ENCODE assay signal across 1 cellular context in the genomic region with DNA sequence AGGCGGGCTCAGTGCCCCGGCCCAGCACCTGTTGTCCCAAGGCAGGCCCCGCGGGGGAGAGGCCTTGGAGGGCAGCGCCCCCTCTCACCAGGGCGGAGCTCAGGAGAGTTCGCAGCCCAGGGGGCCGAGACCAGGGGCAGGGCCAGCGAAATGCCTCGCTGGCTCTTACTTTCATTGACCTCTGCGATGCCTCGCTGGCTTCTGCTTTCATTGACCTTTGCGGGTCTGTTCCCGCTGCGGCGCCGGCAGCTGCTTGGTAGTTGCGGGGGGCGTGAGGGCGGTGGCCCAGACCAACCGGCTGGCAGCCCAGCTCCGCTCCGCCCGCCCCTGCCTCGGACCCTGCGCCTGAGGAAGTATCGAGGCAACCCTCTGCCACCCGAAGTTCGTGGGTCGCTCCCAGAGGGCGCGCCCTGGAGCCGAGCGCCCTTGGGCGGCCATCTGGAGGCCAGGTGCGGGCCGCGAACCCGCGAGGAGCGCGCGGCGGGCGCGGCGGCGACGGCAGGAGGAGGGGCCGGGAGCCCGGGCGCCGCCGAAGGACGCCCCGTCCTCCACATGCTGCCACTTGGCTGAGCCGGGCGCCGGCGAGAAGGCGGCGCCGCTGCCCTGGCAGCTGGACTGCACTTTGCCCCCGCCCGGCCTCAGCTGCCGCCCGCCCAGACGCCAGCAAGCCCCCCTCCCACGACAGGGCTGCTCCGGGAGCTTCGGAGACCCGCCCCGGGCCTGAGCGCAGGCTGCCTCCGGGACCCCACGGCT.
TF ChIP-seq lines count a peak whose summit lies in the region.

No MANE protein-coding gene starts in this region.

TF ChIP-seq in HepG2, 621 proteins besides CTCF, POLR2A, EP300 and RAD21 (continued from another document and continues in another):
- TF ChIP-seq, protein P1, sequence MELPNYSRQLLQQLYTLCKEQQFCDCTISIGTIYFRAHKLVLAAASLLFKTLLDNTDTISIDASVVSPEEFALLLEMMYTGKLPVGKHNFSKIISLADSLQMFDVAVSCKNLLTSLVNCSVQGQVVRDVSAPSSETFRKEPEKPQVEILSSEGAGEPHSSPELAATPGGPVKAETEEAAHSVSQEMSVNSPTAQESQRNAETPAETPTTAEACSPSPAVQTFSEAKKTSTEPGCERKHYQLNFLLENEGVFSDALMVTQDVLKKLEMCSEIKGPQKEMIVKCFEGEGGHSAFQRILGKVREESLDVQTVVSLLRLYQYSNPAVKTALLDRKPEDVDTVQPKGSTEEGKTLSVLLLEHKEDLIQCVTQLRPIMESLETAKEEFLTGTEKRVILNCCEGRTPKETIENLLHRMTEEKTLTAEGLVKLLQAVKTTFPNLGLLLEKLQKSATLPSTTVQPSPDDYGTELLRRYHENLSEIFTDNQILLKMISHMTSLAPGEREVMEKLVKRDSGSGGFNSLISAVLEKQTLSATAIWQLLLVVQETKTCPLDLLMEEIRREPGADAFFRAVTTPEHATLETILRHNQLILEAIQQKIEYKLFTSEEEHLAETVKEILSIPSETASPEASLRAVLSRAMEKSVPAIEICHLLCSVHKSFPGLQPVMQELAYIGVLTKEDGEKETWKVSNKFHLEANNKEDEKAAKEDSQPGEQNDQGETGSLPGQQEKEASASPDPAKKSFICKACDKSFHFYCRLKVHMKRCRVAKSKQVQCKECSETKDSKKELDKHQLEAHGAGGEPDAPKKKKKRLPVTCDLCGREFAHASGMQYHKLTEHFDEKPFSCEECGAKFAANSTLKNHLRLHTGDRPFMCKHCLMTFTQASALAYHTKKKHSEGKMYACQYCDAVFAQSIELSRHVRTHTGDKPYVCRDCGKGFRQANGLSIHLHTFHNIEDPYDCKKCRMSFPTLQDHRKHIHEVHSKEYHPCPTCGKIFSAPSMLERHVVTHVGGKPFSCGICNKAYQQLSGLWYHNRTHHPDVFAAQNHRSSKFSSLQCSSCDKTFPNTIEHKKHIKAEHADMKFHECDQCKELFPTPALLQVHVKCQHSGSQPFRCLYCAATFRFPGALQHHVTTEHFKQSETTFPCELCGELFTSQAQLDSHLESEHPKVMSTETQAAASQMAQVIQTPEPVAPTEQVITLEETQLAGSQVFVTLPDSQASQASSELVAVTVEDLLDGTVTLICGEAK (IDR thresholded peaks at IDR 0.05): no peak
- TF ChIP-seq, protein P1 (CRISPR knock-in tag; IDR thresholded peaks at IDR 0.05): peak; percentile 85
- TF ChIP-seq POLR2G (IDR thresholded peaks at IDR 0.05; ENCODE audit: low read depth, low read length) (peak; percentile 69), RFXAP (CRISPR knock-in tag; IDR thresholded peaks at IDR 0.05; ENCODE audit: borderline replicate concordance) (peak; percentile 62; the same call in 1 of the 2 replicates), NFE2L1 (CRISPR knock-in tag; IDR thresholded peaks at IDR 0.05; ENCODE audit: borderline replicate concordance) (no peak), ZNF382 (CRISPR knock-in tag; IDR thresholded peaks at IDR 0.05; ENCODE audit: borderline replicate concordance) (no peak), ZBTB38 (CRISPR knock-in tag; IDR thresholded peaks at IDR 0.05) (peak; percentile 67; the same call in 1 of the 2 replicates), KAT8 (CRISPR knock-in tag; IDR thresholded peaks at IDR 0.05) (peak; percentile 57; the same call in 1 of the 2 replicates), SMYD3 (CRISPR knock-in tag; IDR thresholded peaks at IDR 0.05) (no peak), ZNF331 (CRISPR knock-in tag; IDR thresholded peaks at IDR 0.05) (peak; percentile 39; the same call in 1 of the 2 replicates), MTA1 (CRISPR knock-in tag; IDR thresholded peaks at IDR 0.05; ENCODE audit: borderline replicate concordance) (peak; percentile 76; the same call in 1 of the 2 replicates), ZNF589 (CRISPR knock-in tag; conservative IDR thresholded peaks at IDR 0.05) (0 out of 2 replicates have a peak, but pooled peaks have one; percentile 68), ZNF780A (CRISPR knock-in tag; IDR thresholded peaks at IDR 0.05) (no peak), ZNF430 (CRISPR knock-in tag; IDR thresholded peaks at IDR 0.05) (peak; percentile 24), KLF12 (CRISPR knock-in tag; IDR thresholded peaks at IDR 0.05; ENCODE audit: borderline replicate concordance) (peak; percentile 92), ELF1 (CRISPR knock-in tag; IDR thresholded peaks at IDR 0.05) (no peak)
- TF ChIP-seq, protein P2, sequence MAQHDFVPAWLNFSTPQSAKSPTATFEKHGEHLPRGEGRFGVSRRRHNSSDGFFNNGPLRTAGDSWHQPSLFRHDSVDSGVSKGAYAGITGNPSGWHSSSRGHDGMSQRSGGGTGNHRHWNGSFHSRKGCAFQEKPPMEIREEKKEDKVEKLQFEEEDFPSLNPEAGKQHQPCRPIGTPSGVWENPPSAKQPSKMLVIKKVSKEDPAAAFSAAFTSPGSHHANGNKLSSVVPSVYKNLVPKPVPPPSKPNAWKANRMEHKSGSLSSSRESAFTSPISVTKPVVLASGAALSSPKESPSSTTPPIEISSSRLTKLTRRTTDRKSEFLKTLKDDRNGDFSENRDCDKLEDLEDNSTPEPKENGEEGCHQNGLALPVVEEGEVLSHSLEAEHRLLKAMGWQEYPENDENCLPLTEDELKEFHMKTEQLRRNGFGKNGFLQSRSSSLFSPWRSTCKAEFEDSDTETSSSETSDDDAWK (CRISPR knock-in tag; IDR thresholded peaks at IDR 0.05): no peak
- TF ChIP-seq, protein P3, sequence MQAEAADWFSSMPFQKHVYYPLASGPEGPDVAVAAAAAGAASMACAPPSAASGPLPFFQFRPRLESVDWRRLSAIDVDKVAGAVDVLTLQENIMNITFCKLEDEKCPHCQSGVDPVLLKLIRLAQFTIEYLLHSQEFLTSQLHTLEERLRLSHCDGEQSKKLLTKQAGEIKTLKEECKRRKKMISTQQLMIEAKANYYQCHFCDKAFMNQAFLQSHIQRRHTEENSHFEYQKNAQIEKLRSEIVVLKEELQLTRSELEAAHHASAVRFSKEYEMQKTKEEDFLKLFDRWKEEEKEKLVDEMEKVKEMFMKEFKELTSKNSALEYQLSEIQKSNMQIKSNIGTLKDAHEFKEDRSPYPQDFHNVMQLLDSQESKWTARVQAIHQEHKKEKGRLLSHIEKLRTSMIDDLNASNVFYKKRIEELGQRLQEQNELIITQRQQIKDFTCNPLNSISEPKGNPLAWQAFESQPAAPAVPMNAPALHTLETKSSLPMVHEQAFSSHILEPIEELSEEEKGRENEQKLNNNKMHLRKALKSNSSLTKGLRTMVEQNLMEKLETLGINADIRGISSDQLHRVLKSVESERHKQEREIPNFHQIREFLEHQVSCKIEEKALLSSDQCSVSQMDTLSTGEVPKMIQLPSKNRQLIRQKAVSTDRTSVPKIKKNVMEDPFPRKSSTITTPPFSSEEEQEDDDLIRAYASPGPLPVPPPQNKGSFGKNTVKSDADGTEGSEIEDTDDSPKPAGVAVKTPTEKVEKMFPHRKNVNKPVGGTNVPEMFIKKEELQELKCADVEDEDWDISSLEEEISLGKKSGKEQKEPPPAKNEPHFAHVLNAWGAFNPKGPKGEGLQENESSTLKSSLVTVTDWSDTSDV (CRISPR knock-in tag; IDR thresholded peaks at IDR 0.05): peak; percentile 77; the same call in 1 of the 2 replicates
- TF ChIP-seq, protein P4, sequence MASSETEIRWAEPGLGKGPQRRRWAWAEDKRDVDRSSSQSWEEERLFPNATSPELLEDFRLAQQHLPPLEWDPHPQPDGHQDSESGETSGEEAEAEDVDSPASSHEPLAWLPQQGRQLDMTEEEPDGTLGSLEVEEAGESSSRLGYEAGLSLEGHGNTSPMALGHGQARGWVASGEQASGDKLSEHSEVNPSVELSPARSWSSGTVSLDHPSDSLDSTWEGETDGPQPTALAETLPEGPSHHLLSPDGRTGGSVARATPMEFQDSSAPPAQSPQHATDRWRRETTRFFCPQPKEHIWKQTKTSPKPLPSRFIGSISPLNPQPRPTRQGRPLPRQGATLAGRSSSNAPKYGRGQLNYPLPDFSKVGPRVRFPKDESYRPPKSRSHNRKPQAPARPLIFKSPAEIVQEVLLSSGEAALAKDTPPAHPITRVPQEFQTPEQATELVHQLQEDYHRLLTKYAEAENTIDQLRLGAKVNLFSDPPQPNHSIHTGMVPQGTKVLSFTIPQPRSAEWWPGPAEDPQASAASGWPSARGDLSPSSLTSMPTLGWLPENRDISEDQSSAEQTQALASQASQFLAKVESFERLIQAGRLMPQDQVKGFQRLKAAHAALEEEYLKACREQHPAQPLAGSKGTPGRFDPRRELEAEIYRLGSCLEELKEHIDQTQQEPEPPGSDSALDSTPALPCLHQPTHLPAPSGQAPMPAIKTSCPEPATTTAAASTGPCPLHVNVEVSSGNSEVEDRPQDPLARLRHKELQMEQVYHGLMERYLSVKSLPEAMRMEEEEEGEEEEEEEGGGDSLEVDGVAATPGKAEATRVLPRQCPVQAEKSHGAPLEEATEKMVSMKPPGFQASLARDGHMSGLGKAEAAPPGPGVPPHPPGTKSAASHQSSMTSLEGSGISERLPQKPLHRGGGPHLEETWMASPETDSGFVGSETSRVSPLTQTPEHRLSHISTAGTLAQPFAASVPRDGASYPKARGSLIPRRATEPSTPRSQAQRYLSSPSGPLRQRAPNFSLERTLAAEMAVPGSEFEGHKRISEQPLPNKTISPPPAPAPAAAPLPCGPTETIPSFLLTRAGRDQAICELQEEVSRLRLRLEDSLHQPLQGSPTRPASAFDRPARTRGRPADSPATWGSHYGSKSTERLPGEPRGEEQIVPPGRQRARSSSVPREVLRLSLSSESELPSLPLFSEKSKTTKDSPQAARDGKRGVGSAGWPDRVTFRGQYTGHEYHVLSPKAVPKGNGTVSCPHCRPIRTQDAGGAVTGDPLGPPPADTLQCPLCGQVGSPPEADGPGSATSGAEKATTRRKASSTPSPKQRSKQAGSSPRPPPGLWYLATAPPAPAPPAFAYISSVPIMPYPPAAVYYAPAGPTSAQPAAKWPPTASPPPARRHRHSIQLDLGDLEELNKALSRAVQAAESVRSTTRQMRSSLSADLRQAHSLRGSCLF (CRISPR knock-in tag; IDR thresholded peaks at IDR 0.05; ENCODE audit: borderline replicate concordance): no peak
- TF ChIP-seq, protein P5, sequence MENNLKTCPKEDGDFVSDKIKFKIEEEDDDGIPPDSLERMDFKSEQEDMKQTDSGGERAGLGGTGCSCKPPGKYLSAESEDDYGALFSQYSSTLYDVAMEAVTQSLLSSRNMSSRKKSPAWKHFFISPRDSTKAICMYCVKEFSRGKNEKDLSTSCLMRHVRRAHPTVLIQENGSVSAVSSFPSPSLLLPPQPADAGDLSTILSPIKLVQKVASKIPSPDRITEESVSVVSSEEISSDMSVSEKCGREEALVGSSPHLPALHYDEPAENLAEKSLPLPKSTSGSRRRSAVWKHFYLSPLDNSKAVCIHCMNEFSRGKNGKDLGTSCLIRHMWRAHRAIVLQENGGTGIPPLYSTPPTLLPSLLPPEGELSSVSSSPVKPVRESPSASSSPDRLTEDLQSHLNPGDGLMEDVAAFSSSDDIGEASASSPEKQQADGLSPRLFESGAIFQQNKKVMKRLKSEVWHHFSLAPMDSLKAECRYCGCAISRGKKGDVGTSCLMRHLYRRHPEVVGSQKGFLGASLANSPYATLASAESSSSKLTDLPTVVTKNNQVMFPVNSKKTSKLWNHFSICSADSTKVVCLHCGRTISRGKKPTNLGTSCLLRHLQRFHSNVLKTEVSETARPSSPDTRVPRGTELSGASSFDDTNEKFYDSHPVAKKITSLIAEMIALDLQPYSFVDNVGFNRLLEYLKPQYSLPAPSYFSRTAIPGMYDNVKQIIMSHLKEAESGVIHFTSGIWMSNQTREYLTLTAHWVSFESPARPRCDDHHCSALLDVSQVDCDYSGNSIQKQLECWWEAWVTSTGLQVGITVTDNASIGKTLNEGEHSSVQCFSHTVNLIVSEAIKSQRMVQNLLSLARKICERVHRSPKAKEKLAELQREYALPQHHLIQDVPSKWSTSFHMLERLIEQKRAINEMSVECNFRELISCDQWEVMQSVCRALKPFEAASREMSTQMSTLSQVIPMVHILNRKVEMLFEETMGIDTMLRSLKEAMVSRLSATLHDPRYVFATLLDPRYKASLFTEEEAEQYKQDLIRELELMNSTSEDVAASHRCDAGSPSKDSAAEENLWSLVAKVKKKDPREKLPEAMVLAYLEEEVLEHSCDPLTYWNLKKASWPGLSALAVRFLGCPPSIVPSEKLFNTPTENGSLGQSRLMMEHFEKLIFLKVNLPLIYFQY (CRISPR knock-in tag; IDR thresholded peaks at IDR 0.05; ENCODE audit: borderline replicate concordance): peak; percentile 94
- TF ChIP-seq, protein P6, sequence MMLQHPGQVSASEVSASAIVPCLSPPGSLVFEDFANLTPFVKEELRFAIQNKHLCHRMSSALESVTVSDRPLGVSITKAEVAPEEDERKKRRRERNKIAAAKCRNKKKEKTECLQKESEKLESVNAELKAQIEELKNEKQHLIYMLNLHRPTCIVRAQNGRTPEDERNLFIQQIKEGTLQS (CRISPR knock-in tag; IDR thresholded peaks at IDR 0.05): no peak
- TF ChIP-seq, protein P7, sequence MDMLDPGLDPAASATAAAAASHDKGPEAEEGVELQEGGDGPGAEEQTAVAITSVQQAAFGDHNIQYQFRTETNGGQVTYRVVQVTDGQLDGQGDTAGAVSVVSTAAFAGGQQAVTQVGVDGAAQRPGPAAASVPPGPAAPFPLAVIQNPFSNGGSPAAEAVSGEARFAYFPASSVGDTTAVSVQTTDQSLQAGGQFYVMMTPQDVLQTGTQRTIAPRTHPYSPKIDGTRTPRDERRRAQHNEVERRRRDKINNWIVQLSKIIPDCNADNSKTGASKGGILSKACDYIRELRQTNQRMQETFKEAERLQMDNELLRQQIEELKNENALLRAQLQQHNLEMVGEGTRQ (IDR thresholded peaks at IDR 0.05; ENCODE audit: low read depth, low read length): no peak
- TF ChIP-seq, protein P7 (CRISPR knock-in tag; IDR thresholded peaks at IDR 0.05; ENCODE audit: borderline replicate concordance): no peak; the same call in 1 of the 2 replicates
